Comparison of ENCODE assay signal across 35 cellular contexts in genomic region chr1:24114753-24115152, GRCh38. TPM values are rescaled to one million over a fixed set of nuclear protein-coding genes. Genes with fewer than 3 reads are reported as not detected.
"Had no signal": no experiment of that assay in that cellular context is flagged by ENCODE, and none has a peak within 500 bp of the region (broad histone marks: within the 10 kb centered on the region; RNA-seq: fewer than 3 reads in every experiment).

No MANE protein-coding gene starts in this region.

- DNase-seq: activated B cell treated with CpG ODN at 0.5 μM for 24 hours; activated CD4-positive, alpha-beta memory T cell treated with anti-CD3 and anti-CD28 coated beads for 36 hours; activated CD4-positive, alpha-beta T cell treated with anti-CD3 and anti-CD28 coated beads for 4 hours; activated CD4-positive, alpha-beta T cell treated with anti-CD3 and anti-CD28 coated beads, Interleukin-2, amount 10 ng/mL, durations not matched to agents 24 days and 14 days; activated CD4-positive, alpha-beta T cell treated with anti-CD3 and anti-CD28 coated beads, Interleukin-2, amount 50 U/mL, for 1 hour; activated CD4-positive, alpha-beta T cell treated with anti-CD3 and anti-CD28 coated beads, Interleukin-2, amount 50 U/mL, for 4 hours; activated CD4-positive, CD25-positive, alpha-beta regulatory T cell treated with anti-CD3 and anti-CD28 coated beads, Interleukin-2, amount 50 U/mL, for 72 hours; activated CD8-positive, alpha-beta memory T cell treated with anti-CD3 and anti-CD28 coated beads, Interleukin-2, amount 50 U/mL, for 4 hours; activated CD8-positive, alpha-beta T cell treated with anti-CD3 and anti-CD28 coated beads for 36 hours; activated effector memory CD4-positive, alpha-beta T cell treated with anti-CD3 and anti-CD28 coated beads, Interleukin-2, amount 50 U/mL, for 16 hours; activated gamma-delta T cell treated with Interleukin-2 at 50 U/mL for 16 hours; activated naive CD4-positive, alpha-beta T cell; activated naive CD4-positive, alpha-beta T cell treated with anti-CD3 and anti-CD28 coated beads, Interleukin-2, amount 50 U/mL, for 16 hours; activated naive CD8-positive, alpha-beta T cell treated with anti-CD3 and anti-CD28 coated beads for 36 hours; activated T-cell treated with anti-CD3 and anti-CD28 coated beads for 4 hours; activated T-cell treated with anti-CD3 and anti-CD28 coated beads, Interleukin-2, amount 50 U/mL, for 1 hour; activated T-cell treated with anti-CD3 and anti-CD28 coated beads, Interleukin-2, amount 50 U/mL, for 4 hours; activated T-cell treated with anti-CD3 and anti-CD28 coated beads, Interleukin-2, amount 50 U/mL, for 72 hours; adrenal gland; amniotic stem cell; body of pancreas; brain microvascular endothelial cell; central memory CD4-positive, alpha-beta T cell; T-helper 2 cell; T-helper 9 cell had no signal

- H3K9me3 ChIP-seq: adrenal gland, body of pancreas, breast epithelium had no signal

- H3K4me3 ChIP-seq: adrenal gland, body of pancreas, breast epithelium had no signal

- ATAC-seq: activated CD8-positive, alpha-beta T cell treated with anti-CD3 and anti-CD28 coated beads for 36 hours; activated naive CD4-positive, alpha-beta T cell treated with anti-CD3 and anti-CD28 coated beads, Interleukin-2, amount 50 U/mL, for 72 hours; activated T-cell treated with anti-CD3 and anti-CD28 coated beads, Interleukin-2, amount 50 U/mL, for 4 hours; activated T-cell treated with anti-CD3 and anti-CD28 coated beads, Interleukin-2, amount 50 U/mL, for 72 hours; activated T-helper 17 cell treated with anti-CD3 and anti-CD28 coated beads, Interleukin-2, amount 50 U/mL, for 72 hours; body of pancreas had no signal

- H3K27ac ChIP-seq: adrenal gland, body of pancreas, brain microvascular endothelial cell, breast epithelium, VCaP had no signal

- FAIRE-seq: astrocyte, colon, TTC549 had no signal

- H3K27me3 ChIP-seq: adrenal gland, body of pancreas, brain microvascular endothelial cell, breast epithelium had no signal

- H3K36me3 ChIP-seq: adrenal gland, brain microvascular endothelial cell, breast epithelium had no signal

RNA-seq across cellular contexts. Expression of gene MYOM3, which starts 2.8 kb away (rescaled TPM):
- total RNA-seq: activated B cell treated with CpG ODN at 0.5 μM for 24 hours; activated CD4-positive, alpha-beta memory T cell treated with anti-CD3 and anti-CD28 coated beads for 36 hours; activated CD4-positive, alpha-beta T cell treated with anti-CD3 and anti-CD28 coated beads, Interleukin-2, amount 10 ng/mL, durations not matched to agents 24 days and 14 days; activated CD8-positive, alpha-beta memory T cell treated with anti-CD3 and anti-CD28 coated beads for 36 hours; activated CD8-positive, alpha-beta T cell treated with anti-CD3 and anti-CD28 coated beads for 36 hours; activated naive CD4-positive, alpha-beta T cell treated with anti-CD3 and anti-CD28 coated beads, Interleukin-2, amount 50 U/mL, for 72 hours; activated naive CD8-positive, alpha-beta T cell treated with anti-CD3 and anti-CD28 coated beads for 36 hours; activated T-cell treated with anti-CD3 and anti-CD28 coated beads, Interleukin-2, amount 50 U/mL, for 4 hours; activated T-cell treated with anti-CD3 and anti-CD28 coated beads, Interleukin-2, amount 50 U/mL, for 72 hours; activated T-helper 1 cell treated with anti-CD3 and anti-CD28 coated beads, Interleukin-12 subunit alpha, Interleukin-12 subunit beta, Interleukin-2, Interleukin-4 antibody, amounts not matched to agents 30 ng/mL and 10 ng/mL and 1 ng/mL, durations not matched to agents 14 hours and 24 hours and 36 hours; activated T-helper 17 cell treated with anti-CD3 and anti-CD28 coated beads, Interleukin-2, amount 50 U/mL, for 72 hours had no signal

RNA-seq across cellular contexts. Expression of gene IL22RA1, which starts 28.2 kb away (rescaled TPM):
- total RNA-seq: activated CD4-positive, alpha-beta memory T cell treated with anti-CD3 and anti-CD28 coated beads for 36 hours; activated CD4-positive, alpha-beta T cell treated with anti-CD3 and anti-CD28 coated beads, Interleukin-2, amount 10 ng/mL, durations not matched to agents 24 days and 14 days; activated CD8-positive, alpha-beta memory T cell treated with anti-CD3 and anti-CD28 coated beads for 36 hours; activated CD8-positive, alpha-beta T cell treated with anti-CD3 and anti-CD28 coated beads for 36 hours; activated naive CD4-positive, alpha-beta T cell treated with anti-CD3 and anti-CD28 coated beads, Interleukin-2, amount 50 U/mL, for 72 hours; activated naive CD8-positive, alpha-beta T cell treated with anti-CD3 and anti-CD28 coated beads for 36 hours; activated T-cell treated with anti-CD3 and anti-CD28 coated beads, Interleukin-2, amount 50 U/mL, for 72 hours; activated T-helper 1 cell treated with anti-CD3 and anti-CD28 coated beads, Interleukin-12 subunit alpha, Interleukin-12 subunit beta, Interleukin-2, Interleukin-4 antibody, amounts not matched to agents 30 ng/mL and 10 ng/mL and 1 ng/mL, durations not matched to agents 14 hours and 24 hours and 36 hours; activated T-helper 17 cell treated with anti-CD3 and anti-CD28 coated beads, Interleukin-2, amount 50 U/mL, for 72 hours; astrocyte; cerebellum had no signal
